Comparison of ENCODE assay signal across 8 cellular contexts in the genomic region with DNA sequence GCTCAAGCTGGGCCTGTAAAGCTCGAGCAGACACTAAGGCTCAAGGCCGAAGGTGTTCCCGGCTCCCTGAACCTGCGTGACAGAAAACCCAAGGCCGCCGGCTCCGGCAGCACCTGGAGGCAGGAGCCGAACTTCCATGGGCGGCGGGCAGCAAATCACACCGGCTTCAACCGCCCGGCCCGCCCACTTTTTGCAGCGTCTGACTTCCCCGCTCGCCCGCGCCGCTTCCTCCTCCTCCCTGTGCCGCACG. TPM values are rescaled to one million over a fixed set of nuclear protein-coding genes. Genes with fewer than 3 reads are reported as not detected.
A peak's percentile ranks its signal among the peaks of the same experiment; 100 is the strongest.
DNase-seq lines count a peak whose midpoint lies in the region; ATAC-seq and TF ChIP-seq lines count a peak whose summit lies in the region.

No MANE protein-coding gene starts in this region.

- H3K4me3 ChIP-seq in DND-41 (ENCODE audit: low read depth in 1 of 2, low read length in 2 of 2) (peak overlapping the region; percentile 55 to 65), HCT116 (replicated peaks in 1 of 2; ENCODE audit: low read depth in 1 of 2, low read length in 2 of 2) (peak overlapping the region; percentile 51 to 56), SK-N-SH (ENCODE audit: low read depth in 2 of 2, low read length in 1 of 2) (peak overlapping the region; percentile 64 to 72), cardiac muscle cell (peak overlapping the region; percentile 59), parathyroid adenoma (ENCODE audit: low read depth, low read length) (peak overlapping the region; percentile 71), tibial nerve (peak overlapping the region; percentile 70 to 99 (median 94))

- H3K27ac ChIP-seq in DND-41 (ENCODE audit: low read length) (peak overlapping the region; percentile 100), HCT116 (ENCODE audit: low read depth, low read length) (peak overlapping the region; percentile 100), SK-N-SH (ENCODE audit: low read depth in 2 of 2, low read length in 1 of 2) (peak overlapping the region; percentile 91 to 92), cardiac muscle cell (peak overlapping the region; percentile 87), parathyroid adenoma (peak overlapping the region; percentile 88), tibial nerve (peak overlapping the region; percentile 86 to 100 (median 98))

- H4K20me1 ChIP-seq in DND-41 (ENCODE audit: insufficient read depth, low read length): peaks cover 33% of the 10 kb centered on the region
- H4K20me1 ChIP-seq in HCT116 (ENCODE audit: insufficient read depth): peaks cover 3% of the 10 kb centered on the region; the same call in 1 of the 2 replicates
- peaks cover 5% of the 10 kb centered on the region; the same call in 1 of the 2 replicates for H4K20me1 ChIP-seq in SK-N-SH (ENCODE audit: insufficient read depth)

- H3K27me3 ChIP-seq in DND-41 (ENCODE audit: insufficient read depth, low read length, poor library complexity) (peaks cover 2% of the 10 kb centered on the region), HCT116 (ENCODE audit: insufficient read depth, low read length) (no peaks in the 10 kb centered on the region), SK-N-SH (ENCODE audit: insufficient read depth) (no peaks in the 10 kb centered on the region), cardiac muscle cell (no peaks in the 10 kb centered on the region), parathyroid adenoma (ENCODE audit: control insufficient read depth, insufficient read depth, low read length) (no peaks in the 10 kb centered on the region), tibial nerve (no peaks in the 10 kb centered on the region)

- peak overlapping the region; percentile 84 for H3K4me3 Mint-ChIP-seq in activated naive CD8-positive, alpha-beta T cell

- peaks cover 25% of the 10 kb centered on the region for H3K36me3 ChIP-seq in DND-41 (ENCODE audit: insufficient read depth, low read length)
- H3K36me3 ChIP-seq in HCT116 (ENCODE audit: control insufficient read depth in 1 of 2, insufficient read depth in 2 of 2, low read length in 2 of 2): no peaks in the 10 kb centered on the region
- no peaks in the 10 kb centered on the region for H3K36me3 ChIP-seq in SK-N-SH (replicated peaks in 1 of 2; ENCODE audit: control insufficient read depth in 1 of 2, insufficient read depth in 2 of 2, low read length in 1 of 2)
- no peaks in the 10 kb centered on the region for H3K36me3 ChIP-seq in cardiac muscle cell
- H3K36me3 ChIP-seq in parathyroid adenoma (ENCODE audit: control insufficient read depth, insufficient read depth, low read length): no peaks in the 10 kb centered on the region
- H3K36me3 ChIP-seq in tibial nerve: no peaks in the 10 kb centered on the region

- H3K4me1 ChIP-seq in DND-41 (ENCODE audit: insufficient read depth, low read length): peaks cover 45% of the 10 kb centered on the region
- peaks cover 26 to 52% of the 10 kb centered on the region in 2 experiments for H3K4me1 ChIP-seq in HCT116 (ENCODE audit: control insufficient read depth in 1 of 2, insufficient read depth in 2 of 2, low read length in 2 of 2)
- H3K4me1 ChIP-seq in SK-N-SH (ENCODE audit: control insufficient read depth in 1 of 2, insufficient read depth in 2 of 2, low read depth in 1 of 2, low read length in 1 of 2): peaks cover 17 to 29% of the 10 kb centered on the region in 2 experiments
- H3K4me1 ChIP-seq in cardiac muscle cell (ENCODE audit: low read depth): peaks cover 15% of the 10 kb centered on the region
- H3K4me1 ChIP-seq in parathyroid adenoma: no peaks in the 10 kb centered on the region
- H3K4me1 ChIP-seq in tibial nerve: peaks cover 0 to 24% (median 18%) of the 10 kb centered on the region in 4 donors

- no peaks in the 10 kb centered on the region for H3K9me3 Mint-ChIP-seq in activated naive CD8-positive, alpha-beta T cell (ENCODE audit: low read depth)

- no peaks in the 10 kb centered on the region for H3K36me3 Mint-ChIP-seq in activated naive CD8-positive, alpha-beta T cell

- H3K9me3 ChIP-seq in DND-41 (ENCODE audit: insufficient read depth, low read length, severe bottlenecking): no peaks in the 10 kb centered on the region
- no peaks in the 10 kb centered on the region for H3K9me3 ChIP-seq in HCT116 (ENCODE audit: control insufficient read depth in 1 of 2, insufficient read depth in 1 of 2, low read depth in 1 of 2, low read length in 2 of 2)
- no peaks in the 10 kb centered on the region for H3K9me3 ChIP-seq in SK-N-SH
- H3K9me3 ChIP-seq in cardiac muscle cell (ENCODE audit: low read depth): no peaks in the 10 kb centered on the region
- H3K9me3 ChIP-seq in parathyroid adenoma (ENCODE audit: control insufficient read depth, low read length): no peaks in the 10 kb centered on the region
- H3K9me3 ChIP-seq in tibial nerve: no peaks in the 10 kb centered on the region

- TF ChIP-seq EP300 in SK-N-SH (IDR thresholded peaks at IDR 0.05; ENCODE audit: borderline replicate concordance in 1 of 2, low read depth in 1 of 2, low read length in 1 of 2): no peak
- no peak for TF ChIP-seq EP300 in tibial nerve (IDR thresholded peaks at IDR 0.05)

- WGBS in SK-N-SH (ENCODE audit: low lambda C conversion rate): 0% methylated on average over 1 of the region's 22 CpGs
- WGBS in tibial nerve, 2 donors: 0% methylated on average over 13 to 19 of the region's 22 CpGs

- no peaks in the 10 kb centered on the region for H3K9me2 ChIP-seq in HCT116 (ENCODE audit: insufficient read depth)
- H3K9me2 ChIP-seq in SK-N-SH: no peaks in the 10 kb centered on the region

- H3K27ac Mint-ChIP-seq in activated naive CD8-positive, alpha-beta T cell: peak overlapping the region; percentile 90

- H3F3A ChIP-seq in SK-N-SH (replicated peaks; ENCODE audit: insufficient read depth): peaks cover 25% of the 10 kb centered on the region

- intact Hi-C loops in HCT116 (cut with micrococcal nuclease): no loop called here

- H3K4me1 Mint-ChIP-seq in activated naive CD8-positive, alpha-beta T cell (ENCODE audit: low read depth): peaks cover 32% of the 10 kb centered on the region

- H3K27me3 Mint-ChIP-seq in activated naive CD8-positive, alpha-beta T cell: no peaks in the 10 kb centered on the region

- DNase-seq in DND-41: peak; percentile 90
- DNase-seq in HCT116 (ENCODE audit: low read depth, low spot score): peak; percentile 73
- peak; percentile 65 for DNase-seq in MV-4-11 (lab: John Stamatoyannopoulos, UW)
- DNase-seq in SK-N-SH: peak; percentile 86
- peak; percentile 84 to 89 for DNase-seq in cardiac muscle cell (ENCODE audit: low read depth in 1 of 2, low spot score in 1 of 2)
- DNase-seq in tibial nerve (ENCODE audit: low spot score in 2 of 2): peak; percentile 66 to 70

- POLR2A ChIA-PET in HCT116 (lab: Charles Lee) (interaction anchor here (1.3 to 1.7 kb wide), 2 partner anchors 12 to 14 kb away, joined by 4 read pairs; a partner anchor contains a TSS), SK-N-SH (lab: Yijun Ruan, JAX) (interaction anchor here (1.0 to 1.7 kb wide), 2 partner anchors 9 to 14 kb away, joined by 3 to 11 read pairs; a partner anchor contains a TSS)

- RAD21 ChIA-PET in HCT116 (lab: Charles Lee; ENCODE audit: low non-redundant PET in 1 of 2, low total read pairs in 2 of 2, uncharacterized antibody in 2 of 2, unreplicated experiment in 2 of 2): no interaction called here

- H3K9ac ChIP-seq in DND-41 (ENCODE audit: low read depth, low read length): peak overlapping the region; percentile 100
- H3K9ac ChIP-seq in HCT116 (ENCODE audit: low read length): peak overlapping the region; percentile 81
- H3K9ac ChIP-seq in SK-N-SH: peak overlapping the region; percentile 92
- H3K9ac ChIP-seq in parathyroid adenoma: no peak overlapping the region

- no peak for TF ChIP-seq RAD21 in HCT116 (IDR thresholded peaks at IDR 0.05; ENCODE audit: low read depth)
- TF ChIP-seq RAD21 in SK-N-SH (IDR thresholded peaks at IDR 0.05; ENCODE audit: low read length): no peak

- TF ChIP-seq POLR2A in HCT116 (IDR thresholded peaks at IDR 0.05; ENCODE audit: borderline replicate concordance, extremely low read depth, insufficient read depth, insufficient read length) (no peak), tibial nerve (IDR thresholded peaks at IDR 0.05) (no peak)

- peak; percentile 80 for ATAC-seq in DND-41 (ENCODE audit: insufficient read depth, low read depth)
- ATAC-seq in HCT116: peak; percentile 74

- H2AFZ ChIP-seq in DND-41 (ENCODE audit: low read depth, low read length): peak overlapping the region; percentile 74
- no peak overlapping the region for H2AFZ ChIP-seq in HCT116 (ENCODE audit: low read depth, low read length, poor library complexity, severe bottlenecking)
- H2AFZ ChIP-seq in SK-N-SH (ENCODE audit: low read depth): peak overlapping the region; percentile 71
- H2AFZ ChIP-seq in parathyroid adenoma: peak overlapping the region; percentile 94

- H3K79me2 ChIP-seq in DND-41 (ENCODE audit: insufficient read depth, low read length): peaks cover 49% of the 10 kb centered on the region
- peaks cover 34% of the 10 kb centered on the region for H3K79me2 ChIP-seq in HCT116 (ENCODE audit: insufficient read depth, low read length)
- H3K79me2 ChIP-seq in SK-N-SH (ENCODE audit: insufficient read depth): peaks cover 42% of the 10 kb centered on the region
- H3K79me2 ChIP-seq in parathyroid adenoma: peaks cover 21% of the 10 kb centered on the region

- no peak for TF ChIP-seq CTCF in DND-41 (IDR thresholded peaks at IDR 0.05; ENCODE audit: borderline replicate concordance, extremely low read depth, low read length, poor library complexity, severe bottlenecking)
- TF ChIP-seq CTCF in HCT116 (IDR thresholded peaks at IDR 0.05 in 2 of 3, conservative IDR thresholded peaks at IDR 0.05 in 1 of 3; ENCODE audit: borderline replicate concordance in 1 of 3, insufficient read depth in 1 of 3, low read depth in 2 of 3, low read length in 2 of 3): no peak
- no peak for TF ChIP-seq CTCF in SK-N-SH (IDR thresholded peaks at IDR 0.05)
- no peak for TF ChIP-seq CTCF in cardiac muscle cell (IDR thresholded peaks at IDR 0.05; ENCODE audit: low read depth, low read length)
- TF ChIP-seq CTCF in parathyroid adenoma (IDR thresholded peaks at IDR 0.05): no peak
- TF ChIP-seq CTCF in tibial nerve (IDR thresholded peaks at IDR 0.05): no peak

- BruUV-seq in HCT116 (replicated peaks; lab: Mats Ljungman, UMichigan): no TSS peak

- CTCF ChIA-PET in HCT116 (lab: Charles Lee) (interaction anchor here (1.2 kb wide), 1 partner anchor 122 kb away, joined by 3 read pairs; no protein-coding TSS in a partner anchor), SK-N-SH (lab: Yijun Ruan, JAX) (interaction anchor here (1.3 to 1.4 kb wide), 3 partner anchors 13 to 142 kb away, joined by 3 to 12 read pairs (median 4); no protein-coding TSS in a partner anchor)

- H3K4me2 ChIP-seq in DND-41 (ENCODE audit: insufficient read depth, low read length): peak overlapping the region; percentile 85
- peak overlapping the region; percentile 90 for H3K4me2 ChIP-seq in HCT116 (ENCODE audit: low read length)
- H3K4me2 ChIP-seq in SK-N-SH: peak overlapping the region; percentile 98
- H3K4me2 ChIP-seq in parathyroid adenoma (ENCODE audit: low read length): peak overlapping the region; percentile 91

RNA-seq across cellular contexts. Expression of a gene that starts 0.9 kb away (rescaled TPM):
- total RNA-seq in HCT116 (2021; ENCODE audit: unreplicated experiment) (145 TPM), cardiac muscle cell (49.8 and 91.3 TPM in 2 replicates), tibial nerve (10 to 100 TPM; 27.2 to 45.6 (median 32.2) TPM)
- 75.3 and 77.0 TPM in 2 replicates for polyA plus RNA-seq in HCT116 (2012)
- polyA plus RNA-seq in SK-N-SH (2012; rRNA removed) (28.0 and 34.2 TPM in 2 replicates), cardiac muscle cell (49.0 and 84.6 TPM in 2 replicates)
- 20.4 and 23.3 TPM in 2 replicates for polyA plus RNA-seq in SK-N-SH (2012; cell fraction: cytosol; rRNA removed)
- 72.9 and 92.5 TPM in 2 replicates for polyA plus RNA-seq in SK-N-SH (2012; cell fraction: nucleus; rRNA removed)

RNA-seq across cellular contexts. Expression of a gene that starts 14.3 kb away (rescaled TPM):
- 67.3 TPM for total RNA-seq in HCT116 (2021; ENCODE audit: unreplicated experiment)
- polyA plus RNA-seq in HCT116 (2012): 25.9 and 36.3 TPM in 2 replicates
- polyA plus RNA-seq in SK-N-SH (2012; rRNA removed): 25.8 and 26.7 TPM in 2 replicates
- polyA plus RNA-seq in SK-N-SH (2012; cell fraction: cytosol; rRNA removed): 9.3 and 12.6 TPM in 2 replicates
- 72.8 and 106 TPM in 2 replicates for polyA plus RNA-seq in SK-N-SH (2012; cell fraction: nucleus; rRNA removed)
- 53.3 and 61.5 TPM in 2 replicates for total RNA-seq in cardiac muscle cell
- polyA plus RNA-seq in cardiac muscle cell: 22.5 and 23.3 TPM in 2 replicates
- total RNA-seq in tibial nerve: 10 to 100 TPM; 53.5 to 85.5 (median 68.6) TPM

Comparison
In these comparisons a context has a peak if more than half of its experiments do, and no peak if none do; other contexts are left out.
1. Peak in every context shown above with its lines: DNase-seq, ATAC-seq, H3K4me3 ChIP-seq and H3K27ac ChIP-seq.